Comparison of ENCODE assay signal across 18 cellular contexts in genomic region chr2:228798931-228799588, GRCh38.
"Had no signal": no experiment of that assay in that cellular context is flagged by ENCODE, and none has a peak within 500 bp of the region (broad histone marks: within the 10 kb centered on the region; RNA-seq: fewer than 3 reads in every experiment).

No MANE protein-coding gene starts in this region.

- H3K4me3 ChIP-seq: cardiac muscle cell, left ventricle myocardium inferior, skin epidermis, tibial nerve had no signal

- H3K27ac ChIP-seq: cardiac muscle cell, foreskin keratinocyte, left ventricle myocardium inferior, skin epidermis, tibial nerve had no signal

- DNase-seq: activated CD4-positive, alpha-beta memory T cell treated with anti-CD3 and anti-CD28 coated beads for 36 hours; activated CD4-positive, alpha-beta T cell treated with anti-CD3 and anti-CD28 coated beads for 48 hours; activated CD4-positive, CD25-positive, alpha-beta regulatory T cell; activated naive CD4-positive, alpha-beta T cell treated with anti-CD3 and anti-CD28 coated beads for 36 hours; activated naive CD8-positive, alpha-beta T cell treated with anti-CD3 and anti-CD28 coated beads, Interleukin-2, amount 10 ng/mL, durations not matched to agents 7 days and 5 days; activated T-cell treated with anti-CD3 and anti-CD28 coated beads, Interleukin-2, amount 50 U/mL, for 48 hours; amniotic stem cell; cortex of kidney; foreskin keratinocyte; left ventricle myocardium inferior; naive thymus-derived CD8-positive, alpha-beta T cell; stimulated activated CD4-positive, alpha-beta T cell treated with anti-CD3 and anti-CD28 coated beads, Interleukin-2, amount 100 ng/mL, for 24 hours; stimulated activated naive CD8-positive, alpha-beta T cell treated with anti-CD3 and anti-CD28 coated beads, Interleukin-15, amount 100 ng/mL, for 72 hours; T-helper 17 cell had no signal

- H3K36me3 ChIP-seq: cardiac muscle cell, left ventricle myocardium inferior, tibial nerve had no signal

- H3K9me3 ChIP-seq: left ventricle myocardium inferior, tibial nerve had no signal

- H3K27me3 ChIP-seq: cardiac muscle cell, foreskin keratinocyte, tibial nerve had no signal

- ATAC-seq: foreskin keratinocyte; naive thymus-derived CD8-positive, alpha-beta T cell; stimulated activated effector memory CD8-positive, alpha-beta T cell treated with anti-CD3 and anti-CD28 coated beads, Interleukin-12 subunit alpha, Interleukin-12 subunit beta, amount 100 ng/mL, for 72 hours; stimulated activated naive CD8-positive, alpha-beta T cell treated with anti-CD3 and anti-CD28 coated beads, Interleukin-15, amount 100 ng/mL, for 72 hours; T-helper 17 cell had no signal

- H3K4me1 ChIP-seq: foreskin keratinocyte, tibial nerve had no signal
